Comparison of ENCODE assay signal across 8 cellular contexts in the genomic region with DNA sequence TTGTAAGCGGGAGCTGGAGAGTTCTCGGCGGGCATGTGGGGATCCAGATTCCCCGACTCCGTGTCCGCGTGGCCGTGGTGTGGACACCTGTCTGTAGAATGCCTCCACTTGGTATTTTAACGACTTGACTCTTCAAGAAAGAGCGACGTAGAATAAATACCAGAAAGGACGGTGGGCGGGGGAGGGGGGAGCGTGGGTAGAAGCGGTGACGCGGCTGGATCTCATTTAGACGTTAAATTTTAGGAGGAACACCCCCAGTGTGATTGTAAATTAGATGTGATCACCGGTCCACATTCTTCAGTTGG. TPM values are rescaled to one million over a fixed set of nuclear protein-coding genes. Genes with fewer than 3 reads are reported as not detected.
DNase-seq lines count a peak whose midpoint lies in the region; ATAC-seq and TF ChIP-seq lines count a peak whose summit lies in the region.

No MANE protein-coding gene starts in this region.

- no peak for ATAC-seq in GM18907 (IDR thresholded peaks at IDR 0.05; ENCODE audit: unreplicated experiment)

- TF ChIP-seq CTCF in MCF 10A (IDR thresholded peaks at IDR 0.05; ENCODE audit: unreplicated experiment), result no peak
- TF ChIP-seq CTCF in thyroid gland (IDR thresholded peaks at IDR 0.05), result no peak

- intact Hi-C loops in MCF 10A (cut with micrococcal nuclease), result no loop called here
- intact Hi-C loops in thyroid gland (cut with DNase I), result no loop called here

- no peaks in the 10 kb centered on the region for H3K36me3 Mint-ChIP-seq in activated T-cell treated with anti-CD3 and anti-CD28 coated beads, Interleukin-2, amount 50 U/mL, for 24 hours (ENCODE audit: low read depth)
- no peaks in the 10 kb centered on the region for H3K36me3 Mint-ChIP-seq in MCF 10A (ENCODE audit: insufficient read depth, unreplicated experiment)

- CTCF ChIA-PET in MCF 10A (lab: Yijun Ruan, JAX), result interaction anchor here (0.6 kb wide), 1 partner anchor 62 kb away, joined by 5 read pairs; no protein-coding TSS in a partner anchor

- H3K9me3 Mint-ChIP-seq in activated T-cell treated with anti-CD3 and anti-CD28 coated beads, Interleukin-2, amount 50 U/mL, for 24 hours, result peaks cover 4% of the 10 kb centered on the region
- no peaks in the 10 kb centered on the region for H3K9me3 Mint-ChIP-seq in MCF 10A (ENCODE audit: unreplicated experiment)

- peaks cover 5% of the 10 kb centered on the region for H3K4me1 Mint-ChIP-seq in activated T-cell treated with anti-CD3 and anti-CD28 coated beads, Interleukin-2, amount 50 U/mL, for 24 hours (ENCODE audit: low read depth)
- no peaks in the 10 kb centered on the region for H3K4me1 Mint-ChIP-seq in MCF 10A (ENCODE audit: insufficient read depth, unreplicated experiment)

- no peaks in the 10 kb centered on the region for H3K9me3 ChIP-seq in thyroid gland

- peak overlapping the region; percentile 48 to 64 (median 56) for H3K27ac ChIP-seq in thyroid gland

- H3K36me3 ChIP-seq in thyroid gland, result no peaks in the 10 kb centered on the region

- H3K4me1 ChIP-seq in thyroid gland, result peaks cover 10 to 13% of the 10 kb centered on the region in 2 donors

- no peaks in the 10 kb centered on the region for H3K27me3 ChIP-seq in thyroid gland

- H3K27ac Mint-ChIP-seq in activated T-cell treated with anti-CD3 and anti-CD28 coated beads, Interleukin-2, amount 50 U/mL, for 24 hours, result no peak overlapping the region
- no peak overlapping the region for H3K27ac Mint-ChIP-seq in MCF 10A (ENCODE audit: low read depth, unreplicated experiment)

- no TSS peak for BruUV-seq in MCF 10A (replicated peaks; lab: Mats Ljungman, UMichigan)

- 6 to 11% methylated on average over 19 of the region's 19 CpGs for WGBS in thyroid gland, 2 donors

- no peak for DNase-seq in activated T-cell treated with anti-CD3 and anti-CD28 coated beads, Interleukin-2, amount 50 U/mL, for 24 hours
- DNase-seq in activated T-cell treated with anti-CD3 and anti-CD28 coated beads, Interleukin-2, amount 50 U/mL, for 1 hour, result no peak
- DNase-seq in MCF 10A (ENCODE audit: unreplicated experiment) (no peak), medulla oblongata (ENCODE audit: extremely low spot score) (peak; percentile 6), thyroid gland (peak; percentile 33 to 37), erythroblast (lab: John Stamatoyannopoulos, UW) (no peak), NCI-H510A (lab: John Stamatoyannopoulos, UW) (no peak)

- TF ChIP-seq POLR2A in thyroid gland (IDR thresholded peaks at IDR 0.05), result no peak
- no peak for TF ChIP-seq POLR2A in erythroblast (IDR thresholded peaks at IDR 0.05; ENCODE audit: low read length)

- H3K27me3 Mint-ChIP-seq in activated T-cell treated with anti-CD3 and anti-CD28 coated beads, Interleukin-2, amount 50 U/mL, for 24 hours, result peaks cover 46% of the 10 kb centered on the region
- peaks cover 11% of the 10 kb centered on the region for H3K27me3 Mint-ChIP-seq in MCF 10A (ENCODE audit: insufficient read depth, unreplicated experiment)

- H3K4me3 ChIP-seq in thyroid gland (replicated peaks in 1 of 3), result peak overlapping the region in 2 of 3 donors; percentile 26 to 52

- H3K4me3 Mint-ChIP-seq in activated T-cell treated with anti-CD3 and anti-CD28 coated beads, Interleukin-2, amount 50 U/mL, for 24 hours, result peak overlapping the region; percentile 54
- peak overlapping the region; percentile 70 for H3K4me3 Mint-ChIP-seq in MCF 10A (ENCODE audit: unreplicated experiment)

- POLR2A ChIA-PET in MCF 10A (lab: Yijun Ruan, JAX), result interaction anchor here (0.6 kb wide), 1 partner anchor 133 kb away, joined by 3 read pairs; no protein-coding TSS in a partner anchor

RNA-seq across cellular contexts. Expression of gene PYGO1, which starts 0.6 kb away (rescaled TPM):
- total RNA-seq in MCF 10A (2022) (3.9 and 5.1 TPM in 2 replicates), thyroid gland (10 to 100 TPM; 19.4 to 30.1 (median 23.1) TPM)

Comparison
In these comparisons a context has a peak if more than half of its experiments do, and no peak if none do; other contexts are left out.
1. DNase-seq: peak in medulla oblongata (single experiment) and thyroid gland (2 of 2); none in activated T-cell treated with anti-CD3 and anti-CD28 coated beads, Interleukin-2, amount 50 U/mL, for 24 hours (single experiment), activated T-cell treated with anti-CD3 and anti-CD28 coated beads, Interleukin-2, amount 50 U/mL, for 1 hour (single experiment), MCF 10A (single experiment), erythroblast (0 of 2) and NCI-H510A (single experiment).